8 cellular contexts compared by ENCODE assay signal in the genomic region with DNA sequence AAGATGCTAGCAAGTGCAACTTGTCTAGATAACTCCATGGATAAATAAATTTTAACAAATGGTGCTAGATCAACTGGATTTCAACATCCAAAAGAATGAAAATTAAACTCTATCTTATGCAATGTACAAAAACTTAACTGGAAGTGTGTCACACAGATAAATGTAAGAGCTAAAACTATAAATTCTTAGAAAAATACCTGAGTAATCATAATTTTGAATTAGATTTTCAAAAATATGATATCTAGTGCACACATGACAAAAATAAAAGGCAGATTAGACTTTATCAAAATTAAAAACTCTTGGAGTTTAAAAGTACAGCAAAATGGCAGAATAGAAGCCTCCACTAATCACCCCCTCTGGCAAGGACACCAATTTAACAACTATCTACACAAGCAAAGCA.
"Had no signal": no experiment of that assay in that cellular context is flagged by ENCODE, and none has a peak within 500 bp of the region (broad histone marks: within the 10 kb centered on the region; RNA-seq: fewer than 3 reads in every experiment).

No MANE protein-coding gene starts in this region.

- FAIRE-seq: G401.6, GM12878, GM12891, GM12892, GM18507, GM19239 had no signal

- ATAC-seq: GM12878 had no signal

- H3K4me3 ChIP-seq: GM12878 had no signal

- DNase-seq: GDM1, GF-D8 had no signal
